ENCODE assay signal across 1 cellular context in the genomic region with DNA sequence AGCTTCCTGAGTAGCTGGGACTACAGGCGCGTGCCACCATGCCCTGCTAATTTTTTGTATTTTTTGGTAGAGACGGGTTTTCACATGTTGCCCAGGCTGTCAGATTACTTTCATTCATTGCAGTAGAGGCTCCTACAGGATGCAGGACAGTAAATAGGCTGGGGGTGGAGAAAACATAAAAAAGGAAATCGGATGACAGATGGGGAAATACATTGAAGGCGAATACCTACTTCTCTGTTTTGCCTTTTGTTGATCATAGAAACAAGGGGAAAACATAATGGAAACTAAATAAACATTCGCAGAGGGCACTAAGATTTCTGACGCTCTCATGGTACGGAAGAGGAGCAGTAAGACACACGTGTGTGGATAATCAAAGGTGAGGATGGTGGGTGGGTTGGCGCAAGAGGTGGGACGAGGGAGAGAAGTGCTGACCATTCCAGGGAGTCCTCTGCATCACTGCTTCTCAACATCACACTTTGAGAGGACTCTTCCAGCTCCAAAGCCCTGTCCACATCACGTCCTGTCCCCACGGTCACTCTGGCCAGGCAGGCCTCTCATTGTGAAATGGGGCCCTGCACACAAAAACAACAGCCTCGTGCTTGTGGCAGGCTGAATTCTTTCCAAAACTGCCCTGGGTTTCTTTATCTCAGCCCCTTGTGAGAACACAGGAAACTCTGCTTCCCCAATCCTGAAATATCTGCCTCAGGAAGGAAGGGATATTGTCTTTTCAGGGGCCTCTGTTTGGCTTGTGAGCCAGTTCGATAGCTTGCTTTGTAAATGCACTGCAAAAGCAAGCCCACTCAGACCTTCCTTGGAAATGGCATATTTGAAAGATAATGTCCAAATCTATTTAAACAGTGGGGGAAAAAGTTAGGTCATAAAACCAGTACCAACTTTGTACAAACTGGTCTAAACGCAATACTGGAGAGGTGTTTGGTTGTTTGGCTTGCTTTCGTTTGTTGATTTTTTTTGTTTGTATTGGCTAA.
TF ChIP-seq lines count a peak whose summit lies in the region.

No MANE protein-coding gene starts in this region.

TF ChIP-seq in HepG2, 621 proteins besides CTCF, POLR2A, EP300 and RAD21 (continued from another document and continues in another):
- TF ChIP-seq ARID5B (CRISPR knock-in tag; IDR thresholded peaks at IDR 0.05) (peak; percentile 63), ZNF503 (CRISPR knock-in tag; IDR thresholded peaks at IDR 0.05) (peak; percentile 17; the same call in 1 of the 2 replicates), XRCC5 (optimal IDR thresholded peaks at IDR 0.05; ENCODE audit: low read length) (no peak), ZNF850 (CRISPR knock-in tag; conservative IDR thresholded peaks at IDR 0.05) (0 out of 2 replicates have a peak, but pooled peaks have one; percentile 53), ZFY (CRISPR knock-in tag; IDR thresholded peaks at IDR 0.05) (peak; percentile 56), ZNF670 (CRISPR knock-in tag; IDR thresholded peaks at IDR 0.05; ENCODE audit: borderline replicate concordance) (0 out of 2 replicates have a peak, but pooled peaks have one; percentile 54), FOXO1 (CRISPR knock-in tag; IDR thresholded peaks at IDR 0.05) (0 out of 2 replicates have a peak, but pooled peaks have one; percentile 38), HDAC2 (CRISPR knock-in tag; IDR thresholded peaks at IDR 0.05) (peak; percentile 64; the same call in 1 of the 2 replicates), NFIC (IDR thresholded peaks at IDR 0.05; ENCODE audit: low read length) (peak; percentile 63; the same call in 1 of the 2 replicates), ZBTB7B (CRISPR knock-in tag; IDR thresholded peaks at IDR 0.05) (peak; percentile 68), HNRNPUL1 (IDR thresholded peaks at IDR 0.05; ENCODE audit: low read depth, low read length) (no peak), ZMAT5 (CRISPR knock-in tag; IDR thresholded peaks at IDR 0.05; ENCODE audit: borderline replicate concordance, low read depth) (no peak), FOXK1 (CRISPR knock-in tag; IDR thresholded peaks at IDR 0.05; ENCODE audit: borderline replicate concordance, low read depth) (no peak), SOX6 (IDR thresholded peaks at IDR 0.05) (no peak), SOX6 (CRISPR knock-in tag; IDR thresholded peaks at IDR 0.05) (peak; percentile 91), ZBTB37 (CRISPR knock-in tag; IDR thresholded peaks at IDR 0.05) (peak; percentile 77; the same call in 1 of the 2 replicates), NFIB (CRISPR knock-in tag; IDR thresholded peaks at IDR 0.05; ENCODE audit: borderline replicate concordance) (no peak), IKZF1 (IDR thresholded peaks at IDR 0.05) (no peak), SP5 (CRISPR knock-in tag; IDR thresholded peaks at IDR 0.05; ENCODE audit: borderline replicate concordance, low read depth) (0 out of 2 replicates have a peak, but pooled peaks have one; percentile 29), TBX3 (IDR thresholded peaks at IDR 0.05; ENCODE audit: borderline replicate concordance) (no peak), ARNTL (CRISPR knock-in tag; IDR thresholded peaks at IDR 0.05) (peak; percentile 11; the same call in 1 of the 2 replicates), TCF7 (IDR thresholded peaks at IDR 0.05; ENCODE audit: low read depth) (peak; percentile 45; the same call in 1 of the 2 replicates), ZMYM4 (CRISPR knock-in tag; IDR thresholded peaks at IDR 0.05) (peak; percentile 19; the same call in 1 of the 2 replicates), TBX2 (CRISPR knock-in tag; IDR thresholded peaks at IDR 0.05; ENCODE audit: borderline replicate concordance) (peak; percentile 53), ZNF777 (CRISPR knock-in tag; IDR thresholded peaks at IDR 0.05) (no peak), GATA4 (IDR thresholded peaks at IDR 0.05; ENCODE audit: borderline replicate concordance, low read depth) (0 out of 2 replicates have a peak, but pooled peaks have one; percentile 42), BCL6 (CRISPR knock-in tag; IDR thresholded peaks at IDR 0.05) (peak; percentile 32), ELF3 (CRISPR knock-in tag; IDR thresholded peaks at IDR 0.05) (peak; percentile 35; the same call in 1 of the 2 replicates), ZNF605 (CRISPR knock-in tag; IDR thresholded peaks at IDR 0.05) (0 out of 2 replicates have a peak, but pooled peaks have one; percentile 30), ZNF501 (CRISPR knock-in tag; IDR thresholded peaks at IDR 0.05) (peak; percentile 56; the same call in 1 of the 2 replicates)
- TF ChIP-seq, protein P1, sequence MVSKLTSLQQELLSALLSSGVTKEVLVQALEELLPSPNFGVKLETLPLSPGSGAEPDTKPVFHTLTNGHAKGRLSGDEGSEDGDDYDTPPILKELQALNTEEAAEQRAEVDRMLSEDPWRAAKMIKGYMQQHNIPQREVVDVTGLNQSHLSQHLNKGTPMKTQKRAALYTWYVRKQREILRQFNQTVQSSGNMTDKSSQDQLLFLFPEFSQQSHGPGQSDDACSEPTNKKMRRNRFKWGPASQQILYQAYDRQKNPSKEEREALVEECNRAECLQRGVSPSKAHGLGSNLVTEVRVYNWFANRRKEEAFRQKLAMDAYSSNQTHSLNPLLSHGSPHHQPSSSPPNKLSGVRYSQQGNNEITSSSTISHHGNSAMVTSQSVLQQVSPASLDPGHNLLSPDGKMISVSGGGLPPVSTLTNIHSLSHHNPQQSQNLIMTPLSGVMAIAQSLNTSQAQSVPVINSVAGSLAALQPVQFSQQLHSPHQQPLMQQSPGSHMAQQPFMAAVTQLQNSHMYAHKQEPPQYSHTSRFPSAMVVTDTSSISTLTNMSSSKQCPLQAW (CRISPR knock-in tag; IDR thresholded peaks at IDR 0.05), result peak; percentile 62; the same call in 1 of the 2 replicates
- TF ChIP-seq, protein P2, sequence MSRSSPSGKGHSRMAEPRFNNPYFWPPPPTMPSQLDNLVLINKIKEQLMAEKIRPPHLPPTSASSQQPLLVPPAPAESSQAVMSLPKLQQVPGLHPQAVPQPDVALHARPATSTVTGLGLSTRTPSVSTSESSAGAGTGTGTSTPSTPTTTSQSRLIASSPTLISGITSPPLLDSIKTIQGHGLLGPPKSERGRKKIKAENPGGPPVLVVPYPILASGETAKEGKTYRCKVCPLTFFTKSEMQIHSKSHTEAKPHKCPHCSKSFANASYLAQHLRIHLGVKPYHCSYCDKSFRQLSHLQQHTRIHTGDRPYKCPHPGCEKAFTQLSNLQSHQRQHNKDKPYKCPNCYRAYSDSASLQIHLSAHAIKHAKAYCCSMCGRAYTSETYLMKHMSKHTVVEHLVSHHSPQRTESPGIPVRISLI (CRISPR knock-in tag; IDR thresholded peaks at IDR 0.05; ENCODE audit: borderline replicate concordance), result no peak
- TF ChIP-seq, protein P3, sequence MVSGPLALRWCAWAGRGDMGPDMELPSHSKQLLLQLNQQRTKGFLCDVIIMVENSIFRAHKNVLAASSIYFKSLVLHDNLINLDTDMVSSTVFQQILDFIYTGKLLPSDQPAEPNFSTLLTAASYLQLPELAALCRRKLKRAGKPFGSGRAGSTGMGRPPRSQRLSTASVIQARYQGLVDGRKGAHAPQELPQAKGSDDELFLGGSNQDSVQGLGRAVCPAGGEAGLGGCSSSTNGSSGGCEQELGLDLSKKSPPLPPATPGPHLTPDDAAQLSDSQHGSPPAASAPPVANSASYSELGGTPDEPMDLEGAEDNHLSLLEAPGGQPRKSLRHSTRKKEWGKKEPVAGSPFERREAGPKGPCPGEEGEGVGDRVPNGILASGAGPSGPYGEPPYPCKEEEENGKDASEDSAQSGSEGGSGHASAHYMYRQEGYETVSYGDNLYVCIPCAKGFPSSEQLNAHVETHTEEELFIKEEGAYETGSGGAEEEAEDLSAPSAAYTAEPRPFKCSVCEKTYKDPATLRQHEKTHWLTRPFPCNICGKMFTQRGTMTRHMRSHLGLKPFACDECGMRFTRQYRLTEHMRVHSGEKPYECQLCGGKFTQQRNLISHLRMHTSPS (CRISPR knock-in tag; IDR thresholded peaks at IDR 0.05; ENCODE audit: low read depth), result no peak
- TF ChIP-seq, protein P4, sequence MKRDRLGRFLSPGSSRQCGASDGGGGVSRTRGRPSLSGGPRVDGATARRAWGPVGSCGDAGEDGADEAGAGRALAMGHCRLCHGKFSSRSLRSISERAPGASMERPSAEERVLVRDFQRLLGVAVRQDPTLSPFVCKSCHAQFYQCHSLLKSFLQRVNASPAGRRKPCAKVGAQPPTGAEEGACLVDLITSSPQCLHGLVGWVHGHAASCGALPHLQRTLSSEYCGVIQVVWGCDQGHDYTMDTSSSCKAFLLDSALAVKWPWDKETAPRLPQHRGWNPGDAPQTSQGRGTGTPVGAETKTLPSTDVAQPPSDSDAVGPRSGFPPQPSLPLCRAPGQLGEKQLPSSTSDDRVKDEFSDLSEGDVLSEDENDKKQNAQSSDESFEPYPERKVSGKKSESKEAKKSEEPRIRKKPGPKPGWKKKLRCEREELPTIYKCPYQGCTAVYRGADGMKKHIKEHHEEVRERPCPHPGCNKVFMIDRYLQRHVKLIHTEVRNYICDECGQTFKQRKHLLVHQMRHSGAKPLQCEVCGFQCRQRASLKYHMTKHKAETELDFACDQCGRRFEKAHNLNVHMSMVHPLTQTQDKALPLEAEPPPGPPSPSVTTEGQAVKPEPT (CRISPR knock-in tag; IDR thresholded peaks at IDR 0.05; ENCODE audit: low read depth), result 0 out of 2 replicates have a peak, but pooled peaks have one; percentile 63
